Comparison of ENCODE assay signal across 8 cellular contexts in the genomic region with DNA sequence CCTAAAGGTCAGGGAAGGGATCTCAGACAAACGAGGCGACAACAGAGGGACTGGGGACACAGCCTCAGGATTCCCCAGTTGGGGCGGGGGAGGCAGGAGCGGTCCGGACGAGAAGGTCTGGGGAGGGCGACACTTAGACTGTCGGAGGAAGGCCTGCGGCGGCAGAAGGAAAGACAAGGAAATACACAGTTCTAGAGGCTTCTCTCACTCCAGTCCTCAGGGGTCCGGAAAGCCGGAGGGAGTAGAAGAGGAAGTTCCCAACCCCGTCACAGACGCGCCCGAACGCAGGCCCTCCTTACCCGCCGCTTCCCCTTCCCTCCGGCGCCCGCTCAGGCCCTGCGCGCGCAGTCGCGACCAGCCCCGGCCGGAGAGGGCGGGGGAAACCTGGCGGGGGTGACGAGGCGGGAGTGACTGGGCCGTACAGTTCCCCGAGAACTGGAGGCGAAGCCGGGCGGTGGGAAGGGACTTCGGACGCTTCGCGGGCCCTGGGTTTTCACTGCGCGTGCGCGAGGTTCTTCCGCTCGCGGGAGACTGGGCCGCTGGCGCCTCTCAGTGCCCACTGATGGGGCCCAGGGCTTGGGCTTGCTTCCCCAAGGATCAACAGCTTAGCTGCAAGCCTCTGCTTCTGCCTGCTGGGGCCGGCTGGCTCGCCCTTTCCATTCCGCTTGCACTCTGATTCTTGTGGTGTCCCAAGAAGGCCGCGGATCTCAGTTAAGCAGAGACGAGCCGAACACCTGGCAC. TPM values are rescaled to one million over a fixed set of nuclear protein-coding genes. Genes with fewer than 3 reads are reported as not detected.
A peak's percentile ranks its signal among the peaks of the same experiment; 100 is the strongest.
DNase-seq lines count a peak whose midpoint lies in the region; ATAC-seq and TF ChIP-seq lines count a peak whose summit lies in the region.

A gene (minus strand): TSS at position 356 of the 741 bp plus-strand sequence. CDS start 4,242 bp downstream, outside the sequence.

- no peaks in the 10 kb centered on the region for H3K27me3 ChIP-seq in BLaER1 treated with 17β-estradiol and CSF1 and Interleukin-3, amounts not matched to agents 10 nM and 100 nM
- H3K27me3 ChIP-seq in colonic mucosa: no peaks in the 10 kb centered on the region

- DNase-seq in GM19240 (ENCODE audit: insufficient read length, low spot score) (peak; percentile 97), NCI-H526 (lab: John Stamatoyannopoulos, UW) (peak; percentile 99 to 100), colonic mucosa (peak; percentile 97), left colon (peak; percentile 97 to 98)
- DNase-seq in activated CD4-positive, alpha-beta T cell treated with anti-CD3 and anti-CD28 coated beads for 48 hours: peak; percentile 97
- DNase-seq in stimulated activated CD4-positive, alpha-beta T cell treated with anti-CD3 and anti-CD28 coated beads, Interleukin-1b, Interleukin-23, amount 100 ng/mL, for 48 hours: peak; percentile 96

- H3K4me1 ChIP-seq in BLaER1 treated with 17β-estradiol and CSF1 and Interleukin-3, amounts not matched to agents 10 nM and 100 nM: peaks cover 12 to 23% (median 19%) of the 10 kb centered on the region in 10 experiments
- H3K4me1 ChIP-seq in colonic mucosa: no peaks in the 10 kb centered on the region

- H3K9me3 ChIP-seq in BLaER1 treated with 17β-estradiol and CSF1 and Interleukin-3, amounts not matched to agents 10 nM and 100 nM (replicated peaks in 1 of 11): peaks cover 30 to 35% (median 33%) of the 10 kb centered on the region in 11 experiments
- H3K9me3 ChIP-seq in colonic mucosa: no peaks in the 10 kb centered on the region

- H3K4me2 ChIP-seq in BLaER1 treated with 17β-estradiol and CSF1 and Interleukin-3, amounts not matched to agents 10 nM and 100 nM: peak within 1 kb of the TSS; percentile 82 to 92 (median 86)

- H3K36me3 ChIP-seq in BLaER1 treated with 17β-estradiol and CSF1 and Interleukin-3, amounts not matched to agents 10 nM and 100 nM: peaks cover 0 to 11% (median 0%) of the 10 kb centered on the region in 11 experiments; a peak in 2 of 22 replicates
- no peaks in the 10 kb centered on the region for H3K36me3 ChIP-seq in colonic mucosa

- H3K9ac ChIP-seq in BLaER1 treated with 17β-estradiol and CSF1 and Interleukin-3, amounts not matched to agents 10 nM and 100 nM: peak within 1 kb of the TSS; percentile 87 to 97 (median 90)
- peak within 1 kb of the TSS; percentile 94 to 100 for H3K9ac ChIP-seq in colonic mucosa (ENCODE audit: low read depth in 2 of 2, low read length in 2 of 2)

- TF ChIP-seq CTCF in colonic mucosa (IDR thresholded peaks at IDR 0.05): no peak

- ATAC-seq in HG03460 (IDR thresholded peaks at IDR 0.05; ENCODE audit: unreplicated experiment) (peak; percentile 85), left colon (peak; percentile 98)

- peak within 1 kb of the TSS; percentile 51 to 67 (median 58) for H3K4me3 ChIP-seq in BLaER1 treated with 17β-estradiol and CSF1 and Interleukin-3, amounts not matched to agents 10 nM and 100 nM
- peak within 1 kb of the TSS; percentile 58 for H3K4me3 ChIP-seq in colonic mucosa

- no peaks in the 10 kb centered on the region for H4K20me1 ChIP-seq in BLaER1 treated with 17β-estradiol and CSF1 and Interleukin-3, amounts not matched to agents 10 nM and 100 nM

- intact Hi-C loops in colonic mucosa (cut with DNase I) (loop anchor here (5.0 kb wide), 1 partner anchor 57 kb away; no protein-coding TSS in a partner anchor), left colon (cut with DNase I, micrococcal nuclease) (no loop called here)

- peak within 1 kb of the TSS; percentile 92 to 99 (median 97) for H3K27ac ChIP-seq in BLaER1 treated with 17β-estradiol and CSF1 and Interleukin-3, amounts not matched to agents 10 nM and 100 nM
- peak within 1 kb of the TSS; percentile 97 for H3K27ac ChIP-seq in colonic mucosa

RNA-seq across cellular contexts. Expression of the gene that starts here (rescaled TPM):
- 10 to 100 TPM; 17.7 to 19.2 TPM for total RNA-seq in colonic mucosa
- 10 to 100 TPM; 18.8 to 20.1 TPM for total RNA-seq in left colon

Comparison
In these comparisons a context has a peak if more than half of its experiments do, and no peak if none do; other contexts are left out.
1. Peak in every context shown above with its lines: DNase-seq, ATAC-seq, H3K4me3 ChIP-seq and H3K27ac ChIP-seq.